Comparison of ENCODE assay signal across 13 cellular contexts in genomic region chr10:1550616-1551015, GRCh38.
DNase-seq lines count a peak whose midpoint lies in the region; ATAC-seq lines count a peak whose summit lies in the region.
"Had no signal": no experiment of that assay in that cellular context is flagged by ENCODE, and none has a peak within 500 bp of the region (broad histone marks: within the 10 kb centered on the region; RNA-seq: fewer than 3 reads in every experiment).

No MANE protein-coding gene starts in this region.

- CTCF ChIA-PET in activated naive CD4-positive, alpha-beta T cell treated with anti-CD3 and anti-CD28 coated beads, Interleukin-2, amount 10 ng/mL, durations not matched to agents 7 days and 5 days (lab: Charles Lee) = no interaction called here

- H3K9me3 Mint-ChIP-seq in T-helper 1 cell treated with Interleukin-12 subunit alpha and Interleukin-12 subunit beta and Interleukin-4 antibody, amounts not matched to agents 30 μg/mL and 1 μg/mL, for 36 hours = no peaks in the 10 kb centered on the region
- peaks cover 7% of the 10 kb centered on the region for H3K9me3 Mint-ChIP-seq in activated naive CD4-positive, alpha-beta T cell treated with anti-CD3 and anti-CD28 coated beads, Interleukin-2, amount 10 ng/mL, durations not matched to agents 7 days and 5 days
- H3K9me3 Mint-ChIP-seq in activated naive CD4-positive, alpha-beta T cell treated with anti-CD3 and anti-CD28 coated beads, Interleukin-2, amount 50 U/mL, for 72 hours = peaks cover 6% of the 10 kb centered on the region in 2 donors

- H3K27me3 Mint-ChIP-seq in T-helper 1 cell treated with Interleukin-12 subunit alpha and Interleukin-12 subunit beta and Interleukin-4 antibody, amounts not matched to agents 30 μg/mL and 1 μg/mL, for 36 hours (ENCODE audit: low read depth) = no peaks in the 10 kb centered on the region
- H3K27me3 Mint-ChIP-seq in activated naive CD4-positive, alpha-beta T cell treated with anti-CD3 and anti-CD28 coated beads, Interleukin-2, amount 10 ng/mL, durations not matched to agents 7 days and 5 days = no peaks in the 10 kb centered on the region

- peaks cover 14% of the 10 kb centered on the region for H3K4me1 Mint-ChIP-seq in T-helper 1 cell treated with Interleukin-12 subunit alpha and Interleukin-12 subunit beta and Interleukin-4 antibody, amounts not matched to agents 30 μg/mL and 1 μg/mL, for 36 hours (ENCODE audit: low read depth)
- peaks cover 26% of the 10 kb centered on the region for H3K4me1 Mint-ChIP-seq in activated naive CD4-positive, alpha-beta T cell treated with anti-CD3 and anti-CD28 coated beads, Interleukin-2, amount 10 ng/mL, durations not matched to agents 7 days and 5 days
- H3K4me1 Mint-ChIP-seq: CD14-positive monocyte had no signal

- no peaks in the 10 kb centered on the region for H3K36me3 Mint-ChIP-seq in T-helper 1 cell treated with Interleukin-12 subunit alpha and Interleukin-12 subunit beta and Interleukin-4 antibody, amounts not matched to agents 30 μg/mL and 1 μg/mL, for 36 hours (ENCODE audit: low read depth)
- no peaks in the 10 kb centered on the region for H3K36me3 Mint-ChIP-seq in activated naive CD4-positive, alpha-beta T cell treated with anti-CD3 and anti-CD28 coated beads, Interleukin-2, amount 10 ng/mL, durations not matched to agents 7 days and 5 days
- H3K36me3 Mint-ChIP-seq in activated naive CD4-positive, alpha-beta T cell treated with anti-CD3 and anti-CD28 coated beads, Interleukin-2, amount 50 U/mL, for 72 hours = no peaks in the 10 kb centered on the region
- H3K36me3 Mint-ChIP-seq: CD14-positive monocyte; CD4-positive, alpha-beta memory T cell had no signal

- ATAC-seq in activated naive CD4-positive, alpha-beta T cell treated with anti-CD3 and anti-CD28 coated beads, Interleukin-2, amount 50 U/mL, for 72 hours = no peak

- H3K4me3 Mint-ChIP-seq in T-helper 1 cell treated with Interleukin-12 subunit alpha and Interleukin-12 subunit beta and Interleukin-4 antibody, amounts not matched to agents 30 μg/mL and 1 μg/mL, for 36 hours = peak overlapping the region; percentile 5
- no peak overlapping the region for H3K4me3 Mint-ChIP-seq in activated naive CD4-positive, alpha-beta T cell treated with anti-CD3 and anti-CD28 coated beads, Interleukin-2, amount 10 ng/mL, durations not matched to agents 7 days and 5 days
- H3K4me3 Mint-ChIP-seq: CD14-positive monocyte had no signal

- DNase-seq in T-helper 1 cell (no peak), mesenteric fat pad (ENCODE audit: low spot score) (peak; percentile 28), GF-D8 (lab: John Stamatoyannopoulos, UW) (no peak)
- peak; percentile 3 for DNase-seq in activated naive CD4-positive, alpha-beta T cell treated with anti-CD3 and anti-CD28 coated beads, Interleukin-2, amount 10 ng/mL, durations not matched to agents 7 days and 5 days
- no peak for DNase-seq in activated naive CD4-positive, alpha-beta T cell treated with anti-CD3 and anti-CD28 coated beads, Interleukin-2, amount 50 U/mL, for 72 hours (ENCODE audit: low spot score in 2 of 2)
- no peak for DNase-seq in NK-92 treated with Interleukin-12 subunit alpha and Interleukin-12 subunit beta, amount 100 ng/mL, for 24 hours (lab: John Stamatoyannopoulos, UW)
- DNase-seq: Calu3; CD4-positive, alpha-beta memory T cell; GM23248; HCEC 1CT; IMR-90 had no signal

- H3K27ac Mint-ChIP-seq in T-helper 1 cell treated with Interleukin-12 subunit alpha and Interleukin-12 subunit beta and Interleukin-4 antibody, amounts not matched to agents 30 μg/mL and 1 μg/mL, for 36 hours = no peak overlapping the region
- peak overlapping the region; percentile 74 for H3K27ac Mint-ChIP-seq in activated naive CD4-positive, alpha-beta T cell treated with anti-CD3 and anti-CD28 coated beads, Interleukin-2, amount 10 ng/mL, durations not matched to agents 7 days and 5 days
- no peak overlapping the region for H3K27ac Mint-ChIP-seq in activated naive CD4-positive, alpha-beta T cell treated with anti-CD3 and anti-CD28 coated beads, Interleukin-2, amount 50 U/mL, for 72 hours
- H3K27ac Mint-ChIP-seq: CD14-positive monocyte had no signal

Comparison
In these comparisons a context has a peak if more than half of its experiments do, and no peak if none do; other contexts are left out.
1. DNase-seq: peak in activated naive CD4-positive, alpha-beta T cell treated with anti-CD3 and anti-CD28 coated beads, Interleukin-2, amount 10 ng/mL, durations not matched to agents 7 days and 5 days (single experiment) and mesenteric fat pad (single experiment); none in T-helper 1 cell (0 of 5), activated naive CD4-positive, alpha-beta T cell treated with anti-CD3 and anti-CD28 coated beads, Interleukin-2, amount 50 U/mL, for 72 hours (0 of 2), NK-92 treated with Interleukin-12 subunit alpha and Interleukin-12 subunit beta, amount 100 ng/mL, for 24 hours (single experiment) and GF-D8 (single experiment).